In the genomic region with DNA sequence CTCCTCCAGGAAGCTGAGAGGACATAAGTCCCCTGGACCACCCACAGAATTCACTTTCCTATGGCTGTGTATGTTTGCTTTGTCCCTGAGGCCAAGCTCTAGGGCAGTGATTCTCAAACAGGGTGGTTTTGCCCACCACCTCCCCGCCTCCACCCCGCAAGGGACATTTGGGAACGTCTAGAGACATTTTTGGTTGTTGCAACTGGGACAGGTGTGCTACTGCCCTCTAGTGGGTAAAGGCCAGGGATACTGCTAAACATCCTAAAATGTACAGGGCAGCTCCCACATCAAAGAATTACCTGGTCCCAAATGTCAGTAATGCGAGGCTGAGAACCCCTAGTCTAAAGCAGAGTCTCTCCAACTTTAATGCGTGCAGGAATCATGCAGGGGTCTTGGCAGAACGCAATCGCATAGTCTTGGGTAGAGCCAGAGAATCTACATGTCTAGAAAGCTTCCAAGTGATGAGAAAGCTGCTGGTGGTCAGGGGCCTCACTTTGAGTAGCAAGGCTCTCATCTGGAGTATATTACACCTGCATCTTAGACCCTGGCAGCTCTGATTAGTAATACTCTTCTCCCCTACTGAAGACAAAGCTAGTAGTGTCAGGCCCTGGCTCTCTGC, we compare ENCODE assay signal across 8 cellular contexts. TPM values are rescaled to one million over a fixed set of nuclear protein-coding genes. Genes with fewer than 3 reads are reported as not detected.
DNase-seq lines count a peak whose midpoint lies in the region; ATAC-seq and TF ChIP-seq lines count a peak whose summit lies in the region.

No MANE protein-coding gene starts in this region.

- no peaks in the 10 kb centered on the region for H3K9me2 ChIP-seq in DOHH2 (replicated peaks; ENCODE audit: control insufficient read depth, low read length)

- H3K9me3 ChIP-seq in DOHH2 (ENCODE audit: control insufficient read depth, insufficient read depth, low read length) = no peaks in the 10 kb centered on the region
- H3K9me3 ChIP-seq in sigmoid colon = no peaks in the 10 kb centered on the region

- H3K36me3 ChIP-seq in DOHH2 (ENCODE audit: control insufficient read depth, low read length) (peaks cover 4% of the 10 kb centered on the region; the same call in 1 of the 2 replicates), sigmoid colon (no peaks in the 10 kb centered on the region)

- H3K4me3 ChIP-seq in DOHH2 (ENCODE audit: low read length) (no peak overlapping the region), sigmoid colon (no peak overlapping the region)

- H3K4me1 ChIP-seq in DOHH2 (ENCODE audit: control insufficient read depth, low read length) (peaks cover 32% of the 10 kb centered on the region), sigmoid colon (peaks cover 0 to 17% (median 14%) of the 10 kb centered on the region in 4 donors)

- no peaks in the 10 kb centered on the region for H3K79me2 ChIP-seq in DOHH2 (ENCODE audit: control insufficient read depth, low read length)

- WGBS in sigmoid colon, 2 donors = 12% methylated on average over 7 of the region's 7 CpGs

- DNase-seq in KG1 (lab: John Stamatoyannopoulos, UW) (peak; percentile 12), SKM-1 (lab: John Stamatoyannopoulos, UW; ENCODE audit: unreplicated experiment) (peak; percentile 38), left cardiac atrium (peak; percentile 58), sigmoid colon (no peak)
- DNase-seq in activated naive CD8-positive, alpha-beta T cell treated with anti-CD3 and anti-CD28 coated beads, Interleukin-2, amount 50 U/mL, for 24 hours = peak; percentile 66

- no peaks in the 10 kb centered on the region for H3F3A ChIP-seq in DOHH2 (ENCODE audit: control insufficient read depth, insufficient read depth)

- 0 out of 2 replicates have a peak, but pooled peaks cover 4% of the 10 kb centered on the region for H4K20me1 ChIP-seq in DOHH2 (ENCODE audit: control insufficient read depth, insufficient read depth, low read depth, low read length)

- peaks cover 38% of the 10 kb centered on the region for H3K27me3 Mint-ChIP-seq in activated naive CD8-positive, alpha-beta T cell treated with anti-CD3 and anti-CD28 coated beads, Interleukin-2, amount 50 U/mL, for 24 hours

- no peak for TF ChIP-seq POLR2A in sigmoid colon (IDR thresholded peaks at IDR 0.05)

- no peak for TF ChIP-seq EP300 in sigmoid colon (IDR thresholded peaks at IDR 0.05)

- H3K4me3 Mint-ChIP-seq in activated naive CD8-positive, alpha-beta T cell treated with anti-CD3 and anti-CD28 coated beads, Interleukin-2, amount 50 U/mL, for 24 hours = no peak overlapping the region

- intact Hi-C loops in left cardiac atrium (cut with DNase I) (loop anchor here (1.0 to 10.0 kb wide), 4 partner anchors 54 to 199 kb away; no protein-coding TSS in a partner anchor), sigmoid colon (cut with DNase I) (loop anchor here (1.0 to 5.0 kb wide), 3 partner anchors 52 to 196 kb away; no protein-coding TSS in a partner anchor)

- H3K4me2 ChIP-seq in DOHH2 (ENCODE audit: low read length) = no peak overlapping the region

- H3K27ac Mint-ChIP-seq in activated naive CD8-positive, alpha-beta T cell treated with anti-CD3 and anti-CD28 coated beads, Interleukin-2, amount 50 U/mL, for 24 hours = no peak overlapping the region

- peaks cover under 1% of the 10 kb centered on the region for H3K36me3 Mint-ChIP-seq in activated naive CD8-positive, alpha-beta T cell treated with anti-CD3 and anti-CD28 coated beads, Interleukin-2, amount 50 U/mL, for 24 hours (ENCODE audit: low read depth)

- ATAC-seq in activated naive CD8-positive, alpha-beta T cell treated with anti-CD3 and anti-CD28 coated beads, Interleukin-2, amount 50 U/mL, for 24 hours = peak; percentile 47
- peak; percentile 39 to 55 for ATAC-seq in left cardiac atrium
- no peak for ATAC-seq in HG03280 (IDR thresholded peaks at IDR 0.05; ENCODE audit: unreplicated experiment)
- ATAC-seq in HG02610 (IDR thresholded peaks at IDR 0.05; ENCODE audit: unreplicated experiment) = no peak

- peak; percentile 79 for TF ChIP-seq CTCF in DOHH2 (IDR thresholded peaks at IDR 0.05; ENCODE audit: low read depth, low read length, poor library complexity, severe bottlenecking)
- peak in 3 of 4 experiments; percentile 41 to 74 (median 42) for TF ChIP-seq CTCF in sigmoid colon (IDR thresholded peaks at IDR 0.05)

- peaks cover 14% of the 10 kb centered on the region for H3K4me1 Mint-ChIP-seq in activated naive CD8-positive, alpha-beta T cell treated with anti-CD3 and anti-CD28 coated beads, Interleukin-2, amount 50 U/mL, for 24 hours

- H3K27ac ChIP-seq in DOHH2 (ENCODE audit: low read depth, low read length) (no peak overlapping the region), sigmoid colon (no peak overlapping the region)

- H3K27me3 ChIP-seq in DOHH2 (ENCODE audit: control insufficient read depth, low read length) (peaks cover 9% of the 10 kb centered on the region), sigmoid colon (peaks cover 16 to 51% (median 29%) of the 10 kb centered on the region in 3 donors)

- no peaks in the 10 kb centered on the region for H3K9me3 Mint-ChIP-seq in activated naive CD8-positive, alpha-beta T cell treated with anti-CD3 and anti-CD28 coated beads, Interleukin-2, amount 50 U/mL, for 24 hours

RNA-seq across cellular contexts. Expression of a gene that starts 5.1 kb away (rescaled TPM):
- total RNA-seq in left cardiac atrium (under 1 TPM; 0.21 TPM), sigmoid colon (under 1 TPM in 1 of 4 donors, not detected in 3; 0.14 TPM)
- polyA plus RNA-seq in sigmoid colon = 1 to 10 TPM in 1 of 3 donors, under 1 TPM in 1, not detected in 1; 0.60 to 1.1 TPM

RNA-seq across cellular contexts. Expression of a gene that starts 19.1 kb away (rescaled TPM):
- total RNA-seq in left cardiac atrium (not detected), sigmoid colon (not detected)
- under 1 TPM in 1 of 3 donors, not detected in 2; 0.39 TPM for polyA plus RNA-seq in sigmoid colon

RNA-seq across cellular contexts. Expression of a gene that starts 28.4 kb away (rescaled TPM):
- total RNA-seq in left cardiac atrium (not detected), sigmoid colon (not detected)
- polyA plus RNA-seq in sigmoid colon = 1 to 10 TPM in 1 of 3 donors, under 1 TPM in 1, not detected in 1; 0.42 to 1.2 TPM

Comparison
In these comparisons a context has a peak if more than half of its experiments do, and no peak if none do; other contexts are left out.
1. ATAC-seq: peak in activated naive CD8-positive, alpha-beta T cell treated with anti-CD3 and anti-CD28 coated beads, Interleukin-2, amount 50 U/mL, for 24 hours (single experiment) and left cardiac atrium (2 of 2); none in HG03280 (single experiment) and HG02610 (single experiment).